Comparison of ENCODE assay signal across 8 cellular contexts in the genomic region with DNA sequence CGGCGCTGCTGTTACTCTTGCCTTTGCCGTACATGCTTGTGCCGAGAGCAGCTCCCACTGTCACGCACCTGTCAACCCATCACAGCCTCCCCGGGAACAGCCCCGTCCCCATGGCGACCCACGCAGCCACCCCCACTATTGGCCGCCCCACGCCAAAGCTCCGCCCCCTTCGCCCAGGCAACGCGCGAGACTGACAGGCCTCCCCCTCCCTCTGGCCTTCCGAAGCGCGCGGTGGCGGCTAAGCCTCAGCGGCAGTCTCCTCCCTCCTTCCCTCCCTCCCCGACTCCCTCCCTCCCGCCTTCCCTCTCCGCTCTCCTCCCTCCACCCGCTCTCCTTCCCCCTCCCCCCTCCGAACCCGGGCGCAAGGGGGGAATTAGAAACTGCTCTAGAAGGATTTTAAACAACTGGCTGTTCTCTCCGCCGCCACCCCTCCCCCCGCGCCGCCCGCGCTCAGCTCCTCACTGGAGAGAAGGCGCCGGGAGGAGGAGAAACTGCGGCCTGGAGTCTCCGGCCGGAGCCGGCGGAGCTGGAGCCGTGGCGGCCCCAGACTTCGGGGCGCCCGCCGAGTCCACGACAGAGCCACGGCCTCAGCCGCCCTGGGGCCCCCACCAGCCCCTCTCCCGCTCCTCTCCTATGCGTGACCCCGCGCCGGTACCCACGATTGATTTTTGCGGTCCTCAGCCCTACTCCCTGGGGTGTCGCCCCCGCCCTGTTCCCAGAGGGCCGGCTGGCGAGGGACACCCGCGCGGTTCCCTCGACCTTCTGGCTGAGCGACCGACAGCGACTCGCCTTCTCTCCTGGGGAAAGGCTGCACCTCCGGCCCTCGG. TPM values are rescaled to one million over a fixed set of nuclear protein-coding genes. Genes with fewer than 3 reads are reported as not detected.
A peak's percentile ranks its signal among the peaks of the same experiment; 100 is the strongest.
DNase-seq lines count a peak whose midpoint lies in the region; ATAC-seq and FAIRE-seq lines count a peak whose summit lies in the region.

TSS of gene SSBP2 (minus strand) at position 89 of the 827 bp plus-strand sequence. CDS start at position 34, 55 bp downstream.

- H3K4me1 ChIP-seq in NT2/D1 (ENCODE audit: insufficient read depth, insufficient read length), result peaks cover 3% of the 10 kb centered on the region
- peaks cover 24% of the 10 kb centered on the region for H3K4me1 ChIP-seq in endocrine pancreas (ENCODE audit: control insufficient read depth, insufficient read depth, low read length)

- H3K9me3 ChIP-seq in NT2/D1 (ENCODE audit: insufficient read depth, low read length) (no peaks in the 10 kb centered on the region), endocrine pancreas (ENCODE audit: control insufficient read depth, low read length) (no peaks in the 10 kb centered on the region)

- DNase-seq in Caki2 (ENCODE audit: low read depth) (peak; percentile 94), HTR-8/SVneo (ENCODE audit: insufficient read length, low spot score) (peak; percentile 89), NT2/D1 (ENCODE audit: low read depth, low spot score) (peak; percentile 94), mesenteric fat pad (ENCODE audit: low spot score) (peak; percentile 99)
- DNase-seq in activated CD8-positive, alpha-beta memory T cell treated with anti-CD3 and anti-CD28 coated beads, Interleukin-2, amount 50 U/mL, for 1 hour (ENCODE audit: extremely low read depth), result peak; percentile 95
- peak; percentile 99 for DNase-seq in stimulated activated CD8-positive, alpha-beta memory T cell treated with anti-CD3 and anti-CD28 coated beads, Interleukin-15, amount 100 ng/mL, for 1 hour (ENCODE audit: low read depth)

- peak; percentile 97 for FAIRE-seq in HTR-8/SVneo (lab: Jason Lieb, UNC)

- in situ Hi-C loops in Caki2 (cut with HindIII; ENCODE audit: low pct_unique_long_range_greater_than_20kb, low sequenced_read_pairs), result no loop called here

- no peaks in the 10 kb centered on the region for H3K36me3 ChIP-seq in NT2/D1 (ENCODE audit: insufficient read depth, insufficient read length, low read length)
- H3K36me3 ChIP-seq in endocrine pancreas (ENCODE audit: control insufficient read depth, insufficient read depth, low read length), result no peaks in the 10 kb centered on the region

- H3K9ac ChIP-seq in NT2/D1 (ENCODE audit: insufficient read length, low read depth), result peak within 1 kb of the TSS; percentile 77
- peak within 1 kb of the TSS; percentile 95 for H3K9ac ChIP-seq in endocrine pancreas (ENCODE audit: control insufficient read depth, insufficient read depth, low read length)

- ATAC-seq in GM21381 (IDR thresholded peaks at IDR 0.05; ENCODE audit: unreplicated experiment), result peak; percentile 68

- H3K4me3 ChIP-seq in NT2/D1 (ENCODE audit: insufficient read length, low read depth) (peak within 1 kb of the TSS; percentile 82), endocrine pancreas (ENCODE audit: control insufficient read depth, insufficient read depth, low read length) (no peak within 1 kb of the TSS)

- peaks cover 11% of the 10 kb centered on the region for H3K27me3 ChIP-seq in NT2/D1 (ENCODE audit: insufficient read depth, insufficient read length)
- no peaks in the 10 kb centered on the region for H3K27me3 ChIP-seq in endocrine pancreas (ENCODE audit: control insufficient read depth, insufficient read depth, low read length)

RNA-seq across cellular contexts. Expression of gene SSBP2, which starts in this region (rescaled TPM):
- total RNA-seq in Caki2 (2014; rRNA removed; shearing (Covaris generic); ENCODE audit: low replicate concordance), result 0.10 and 1.2 TPM in 2 replicates
- total RNA-seq in mesenteric fat pad, result 29.0 TPM

Comparison
In these comparisons a context has a peak if more than half of its experiments do, and no peak if none do; other contexts are left out.
1. RNA of gene SSBP2 (total RNA-seq): 29.0 TPM in mesenteric fat pad (single experiment); 0.10 to 1.2 TPM in Caki2; every median in the first group is over 10 times any median in the second.
2. Peak in every context shown above with its lines, with median percentiles within 50 percentile points of each other: DNase-seq.